Comparison of ENCODE assay signal across 11 cellular contexts in genomic region chr15:82040862-82041261, GRCh38. TPM values are rescaled to one million over a fixed set of nuclear protein-coding genes. Genes with fewer than 3 reads are reported as not detected.
DNase-seq lines count a peak whose midpoint lies in the region; ATAC-seq and TF ChIP-seq lines count a peak whose summit lies in the region.
"Had no signal": no experiment of that assay in that cellular context is flagged by ENCODE, and none has a peak within 500 bp of the region (broad histone marks: within the 10 kb centered on the region; RNA-seq: fewer than 3 reads in every experiment).

No MANE protein-coding gene starts in this region.

- H3K36me3 ChIP-seq in liver (ENCODE audit: control insufficient read depth in 4 of 4, insufficient read depth in 3 of 4, low read depth in 1 of 4, low read length in 3 of 4) (no peaks in the 10 kb centered on the region), thyroid gland (no peaks in the 10 kb centered on the region)

- H3K27ac Mint-ChIP-seq in stimulated activated naive CD8-positive, alpha-beta T cell treated with anti-CD3 and anti-CD28 coated beads, Interleukin-15, amount 100 ng/mL, for 72 hours: no peak overlapping the region

- H3K9me3 ChIP-seq in liver (ENCODE audit: control insufficient read depth in 4 of 4, low read length in 3 of 4) (peaks cover 0 to 4% (median 0%) of the 10 kb centered on the region in 4 donors), thyroid gland (no peaks in the 10 kb centered on the region)

- 46% methylated on average over 4 of the region's 4 CpGs for WGBS in liver
- 53 to 56% methylated on average over 4 of the region's 4 CpGs for WGBS in thyroid gland, 2 donors

- DNase-seq in DMS79 (lab: John Stamatoyannopoulos, UW) (peak; percentile 58), NCI-H187 (lab: John Stamatoyannopoulos, UW) (peak; percentile 1 to 27), SHP77 treated with DMSO at 0.1 percent for 48 hours (lab: John Stamatoyannopoulos, UW) (peak; percentile 91), thyroid gland (no peak), midbrain (lab: John Stamatoyannopoulos, UW) (no peak)
- DNase-seq in stimulated activated naive CD8-positive, alpha-beta T cell treated with anti-CD3 and anti-CD28 coated beads, Interleukin-15, amount 100 ng/mL, for 72 hours: no peak
- DNase-seq: CD4-positive, alpha-beta memory T cell had no signal

- H3K27me3 ChIP-seq in liver (ENCODE audit: control insufficient read depth in 4 of 4, insufficient read depth in 4 of 4, low read length in 3 of 4): peaks cover 0 to 8% (median 3%) of the 10 kb centered on the region in 4 donors
- no peaks in the 10 kb centered on the region for H3K27me3 ChIP-seq in thyroid gland

- TF ChIP-seq RAD21 in liver (IDR thresholded peaks at IDR 0.05): no peak

- no peak for TF ChIP-seq POLR2A in thyroid gland (IDR thresholded peaks at IDR 0.05)

- H3K9me3 Mint-ChIP-seq in stimulated activated naive CD8-positive, alpha-beta T cell treated with anti-CD3 and anti-CD28 coated beads, Interleukin-15, amount 100 ng/mL, for 72 hours: no peaks in the 10 kb centered on the region
- H3K9me3 Mint-ChIP-seq: CD4-positive, alpha-beta memory T cell had no signal

- H3K9ac ChIP-seq in liver (ENCODE audit: low read depth in 1 of 2, low read length in 2 of 2): no peak overlapping the region
- H3K9ac ChIP-seq: parathyroid adenoma had no signal

- peaks cover 14% of the 10 kb centered on the region for H3K27me3 Mint-ChIP-seq in stimulated activated naive CD8-positive, alpha-beta T cell treated with anti-CD3 and anti-CD28 coated beads, Interleukin-15, amount 100 ng/mL, for 72 hours

- no peak overlapping the region for H3K4me3 Mint-ChIP-seq in stimulated activated naive CD8-positive, alpha-beta T cell treated with anti-CD3 and anti-CD28 coated beads, Interleukin-15, amount 100 ng/mL, for 72 hours
- H3K4me3 Mint-ChIP-seq: CD4-positive, alpha-beta memory T cell had no signal

- H3K4me3 ChIP-seq in liver (ENCODE audit: low read depth in 1 of 3, low read length in 3 of 3) (no peak overlapping the region), thyroid gland (replicated peaks in 1 of 3) (no peak overlapping the region)
- H3K4me3 ChIP-seq: coronary artery had no signal

- peaks cover 21% of the 10 kb centered on the region for H3K4me1 Mint-ChIP-seq in stimulated activated naive CD8-positive, alpha-beta T cell treated with anti-CD3 and anti-CD28 coated beads, Interleukin-15, amount 100 ng/mL, for 72 hours

- H3K27ac ChIP-seq in liver (ENCODE audit: low read depth in 1 of 2, low read length in 2 of 2) (no peak overlapping the region), thyroid gland (no peak overlapping the region)
- H3K27ac ChIP-seq: coronary artery, parathyroid adenoma had no signal

- ATAC-seq in stimulated activated naive CD8-positive, alpha-beta T cell treated with anti-CD3 and anti-CD28 coated beads, Interleukin-15, amount 100 ng/mL, for 72 hours: no peak
- no peak for ATAC-seq in HG03108 (IDR thresholded peaks at IDR 0.05; ENCODE audit: unreplicated experiment)

- peaks cover 6 to 18% (median 14%) of the 10 kb centered on the region in 4 donors for H3K4me1 ChIP-seq in liver (ENCODE audit: control insufficient read depth in 4 of 4, insufficient read depth in 4 of 4, low read length in 3 of 4)
- H3K4me1 ChIP-seq in thyroid gland: peaks cover 11 to 16% of the 10 kb centered on the region in 2 donors
- H3K4me1 ChIP-seq: parathyroid adenoma had no signal

- TF ChIP-seq CTCF in liver (IDR thresholded peaks at IDR 0.05; ENCODE audit: low read depth, low read length, missing input control): no peak
- TF ChIP-seq CTCF in thyroid gland (IDR thresholded peaks at IDR 0.05): no peak

- intact Hi-C loops in thyroid gland (cut with DNase I): no loop called here

TF ChIP-seq in liver, 16 proteins besides CTCF, POLR2A, EP300 and RAD21:
- TF ChIP-seq EGR1 (IDR thresholded peaks at IDR 0.05; ENCODE audit: low read depth in 2 of 2) (no peak), FOXA2 (IDR thresholded peaks at IDR 0.05) (no peak), MAX (IDR thresholded peaks at IDR 0.05) (peak; percentile 19)
TF ChIP-seq in liver: peak in this region for 1.

RNA-seq across cellular contexts. Expression of gene MEX3B, which starts 5.0 kb away (rescaled TPM):
- 1 to 10 TPM in 1 of 2 donors, under 1 TPM in 1; 0.33 to 1.4 TPM for total RNA-seq in liver
- under 1 TPM in 1 of 2 donors, not detected in 1; 0.89 TPM for polyA plus RNA-seq in liver
- 1 to 10 TPM in 2 of 4 donors, under 1 TPM in 2; 0.73 to 1.8 (median 1.1) TPM for total RNA-seq in thyroid gland
- polyA plus RNA-seq: CD4-positive, alpha-beta memory T cell had no signal

Comparison
In these comparisons a context has a peak if more than half of its experiments do, and no peak if none do; other contexts are left out.
1. DNase-seq: peak in DMS79 (single experiment), NCI-H187 (2 of 2) and SHP77 treated with DMSO at 0.1 percent for 48 hours (single experiment); none in stimulated activated naive CD8-positive, alpha-beta T cell treated with anti-CD3 and anti-CD28 coated beads, Interleukin-15, amount 100 ng/mL, for 72 hours (0 of 2), thyroid gland (0 of 2) and midbrain (single experiment).